ENCODE assay signal across 1 cellular context in the genomic region with DNA sequence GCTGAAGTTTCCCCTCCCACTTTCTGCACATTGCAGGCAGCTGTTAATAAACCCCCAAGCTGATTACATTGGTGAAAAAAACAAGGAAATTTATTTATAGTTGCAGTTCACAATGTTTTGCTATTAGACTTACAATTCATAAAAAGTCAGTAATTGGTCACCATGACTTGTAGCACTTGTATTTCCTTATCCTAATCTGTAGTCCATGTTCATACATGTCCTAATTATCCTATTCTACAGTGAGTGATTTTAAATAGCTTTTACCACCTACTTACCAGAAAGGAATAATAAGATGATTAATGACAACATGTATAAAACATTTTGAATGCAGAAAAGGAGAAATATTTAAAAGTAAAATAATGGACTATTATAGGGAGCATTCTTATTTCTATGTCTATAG.
TF ChIP-seq lines count a peak whose summit lies in the region.

No MANE protein-coding gene starts in this region.

TF ChIP-seq in GM23338, 12 proteins besides CTCF, POLR2A, EP300 and RAD21 (continued from another document):
- no peak for TF ChIP-seq REST (IDR thresholded peaks at IDR 0.05; ENCODE audit: unreplicated experiment)
- TF ChIP-seq, protein P1, sequence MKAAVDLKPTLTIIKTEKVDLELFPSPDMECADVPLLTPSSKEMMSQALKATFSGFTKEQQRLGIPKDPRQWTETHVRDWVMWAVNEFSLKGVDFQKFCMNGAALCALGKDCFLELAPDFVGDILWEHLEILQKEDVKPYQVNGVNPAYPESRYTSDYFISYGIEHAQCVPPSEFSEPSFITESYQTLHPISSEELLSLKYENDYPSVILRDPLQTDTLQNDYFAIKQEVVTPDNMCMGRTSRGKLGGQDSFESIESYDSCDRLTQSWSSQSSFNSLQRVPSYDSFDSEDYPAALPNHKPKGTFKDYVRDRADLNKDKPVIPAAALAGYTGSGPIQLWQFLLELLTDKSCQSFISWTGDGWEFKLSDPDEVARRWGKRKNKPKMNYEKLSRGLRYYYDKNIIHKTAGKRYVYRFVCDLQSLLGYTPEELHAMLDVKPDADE (IDR thresholded peaks at IDR 0.05), result no peak
- TF ChIP-seq POLR2AphosphoS5 (IDR thresholded peaks at IDR 0.05; ENCODE audit: low read depth), result no peak
- TF ChIP-seq EZH2 (IDR thresholded peaks at IDR 0.05; ENCODE audit: low read depth, unreplicated experiment), result no peak
TF ChIP-seq in GM23338: peak in this region for 0.
